1 cellular context compared by ENCODE assay signal in the genomic region with DNA sequence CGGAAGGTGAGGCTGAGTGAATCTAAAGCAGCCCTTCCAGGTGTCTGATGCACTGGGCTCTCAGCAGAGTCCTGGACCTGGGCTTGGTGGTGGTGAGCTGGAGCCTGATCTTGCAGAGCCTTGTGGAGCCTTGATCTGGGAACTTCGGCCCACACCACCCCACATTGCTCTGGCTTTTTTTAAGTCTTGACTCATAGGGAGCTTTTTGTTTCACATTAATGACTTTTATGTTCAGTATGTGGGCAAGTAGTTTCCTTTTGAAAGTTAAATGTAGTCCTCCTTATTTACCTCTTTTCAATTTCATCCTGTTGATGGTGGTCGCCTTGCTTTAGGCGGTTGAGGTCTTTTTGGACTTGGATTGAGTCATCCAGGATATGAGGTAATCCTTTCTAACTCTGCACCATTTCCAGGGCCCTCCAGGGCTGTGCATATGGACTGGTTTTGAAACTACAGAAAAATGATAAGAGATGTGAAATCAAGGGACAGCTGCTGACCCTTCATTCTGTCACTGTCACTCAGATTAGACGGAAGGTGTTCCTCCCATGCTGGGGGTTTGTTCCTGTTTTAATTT.
A peak's percentile ranks its signal among the peaks of the same experiment; 100 is the strongest.
TF ChIP-seq lines count a peak whose summit lies in the region.

No MANE protein-coding gene starts in this region.

TF ChIP-seq in HEK293, 187 proteins besides CTCF, POLR2A, EP300 and RAD21 (continued from another document):
- TF ChIP-seq ZNF362 (tag by site-specific recombination; IDR thresholded peaks at IDR 0.05) (0 out of 2 replicates have a peak, but pooled peaks have one; percentile 6), ZNF292 (tag by site-specific recombination; IDR thresholded peaks at IDR 0.05; ENCODE audit: borderline replicate concordance, low read depth) (no peak)
